ENCODE assay signal across 8 cellular contexts in the genomic region with DNA sequence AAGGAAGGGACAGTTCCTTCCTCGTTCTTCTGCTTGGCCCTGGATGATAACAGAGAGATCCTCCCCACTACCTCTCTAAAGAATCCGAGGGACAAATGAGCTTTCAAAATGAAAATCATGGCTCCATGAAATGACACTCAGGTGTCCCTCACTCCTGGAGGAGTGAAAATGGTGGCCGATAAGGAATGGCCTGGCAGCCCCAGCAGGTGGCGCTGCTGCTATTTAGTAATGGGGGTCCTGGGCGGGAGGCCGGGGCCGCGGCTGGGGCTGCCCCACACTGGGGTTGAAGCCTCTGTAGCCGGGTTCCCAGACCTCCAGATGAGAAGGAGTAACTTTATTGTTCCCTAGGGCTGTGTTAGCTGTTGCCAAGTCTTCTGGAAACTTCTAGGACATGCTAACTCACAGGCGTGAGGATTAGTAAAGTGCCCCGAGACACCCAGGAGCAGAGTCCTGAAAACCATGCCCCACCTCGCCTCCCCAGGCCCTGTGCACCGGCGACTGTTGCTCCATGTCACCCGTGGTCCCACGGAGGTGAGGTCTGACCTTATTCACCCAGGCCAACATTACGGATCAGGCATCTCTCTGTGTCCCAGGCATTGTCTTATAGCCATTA.
DNase-seq lines count a peak whose midpoint lies in the region; ATAC-seq, FAIRE-seq and TF ChIP-seq lines count a peak whose summit lies in the region.

No MANE protein-coding gene starts in this region.

- peak; percentile 66 to 88 (median 82) for TF ChIP-seq CTCF in testis (IDR thresholded peaks at IDR 0.05)

- H3K4me3 ChIP-seq in testis: no peak overlapping the region

- H3K4me3 Mint-ChIP-seq in activated T-helper 17 cell treated with anti-CD3 and anti-CD28 coated beads, Interleukin-2, amount 50 U/mL, for 72 hours: no peak overlapping the region

- no peaks in the 10 kb centered on the region for H3K4me1 Mint-ChIP-seq in activated T-helper 17 cell treated with anti-CD3 and anti-CD28 coated beads, Interleukin-2, amount 50 U/mL, for 72 hours

- intact Hi-C loops in testis (cut with DNase I; ENCODE audit: low total_unique reads): loop anchor here (5.0 kb wide), 1 partner anchor 275 kb away; a partner anchor contains a TSS

- no peaks in the 10 kb centered on the region for H3K27me3 ChIP-seq in testis

- H3K9me3 Mint-ChIP-seq in activated T-helper 17 cell treated with anti-CD3 and anti-CD28 coated beads, Interleukin-2, amount 50 U/mL, for 72 hours: no peaks in the 10 kb centered on the region

- DNase-seq in OCI-M1 (lab: John Stamatoyannopoulos, UW): peak; percentile 78
- DNase-seq in fibroblast of the conjunctiva (ENCODE audit: low read depth): peak; percentile 23
- DNase-seq in nucleus accumbens (lab: John Stamatoyannopoulos, UW): peak in 43 of 56 donors; percentile 10 to 81 (median 45)
- peak; percentile 82 for DNase-seq in testis
- no peak for DNase-seq in GF-D8 (lab: John Stamatoyannopoulos, UW)

- H3K27ac Mint-ChIP-seq in activated T-helper 17 cell treated with anti-CD3 and anti-CD28 coated beads, Interleukin-2, amount 50 U/mL, for 72 hours: no peak overlapping the region

- H3K27me3 Mint-ChIP-seq in activated T-helper 17 cell treated with anti-CD3 and anti-CD28 coated beads, Interleukin-2, amount 50 U/mL, for 72 hours: no peaks in the 10 kb centered on the region

- FAIRE-seq in G401.6 (lab: Jason Lieb, UNC): peak; percentile 45

- no peaks in the 10 kb centered on the region for H3K36me3 ChIP-seq in testis (ENCODE audit: low read depth, missing control alignments)

- TF ChIP-seq POLR2A in testis (IDR thresholded peaks at IDR 0.05): no peak

- H3K4me1 ChIP-seq in testis: peaks cover 23% of the 10 kb centered on the region

- 51 to 58% methylated on average over 17 of the region's 17 CpGs for WGBS in testis, 2 donors

- peak; percentile 51 for ATAC-seq in HG03159 (IDR thresholded peaks at IDR 0.05; ENCODE audit: unreplicated experiment)
- ATAC-seq in activated T-helper 17 cell treated with anti-CD3 and anti-CD28 coated beads, Interleukin-2, amount 50 U/mL, for 72 hours (replicated peaks): peak; percentile 61

- H3K9me3 ChIP-seq in testis: no peaks in the 10 kb centered on the region

- H3K36me3 Mint-ChIP-seq in activated T-helper 17 cell treated with anti-CD3 and anti-CD28 coated beads, Interleukin-2, amount 50 U/mL, for 72 hours (ENCODE audit: low read depth): peaks cover under 1% of the 10 kb centered on the region

- H3K27ac ChIP-seq in testis: no peak overlapping the region
